In the genomic region with DNA sequence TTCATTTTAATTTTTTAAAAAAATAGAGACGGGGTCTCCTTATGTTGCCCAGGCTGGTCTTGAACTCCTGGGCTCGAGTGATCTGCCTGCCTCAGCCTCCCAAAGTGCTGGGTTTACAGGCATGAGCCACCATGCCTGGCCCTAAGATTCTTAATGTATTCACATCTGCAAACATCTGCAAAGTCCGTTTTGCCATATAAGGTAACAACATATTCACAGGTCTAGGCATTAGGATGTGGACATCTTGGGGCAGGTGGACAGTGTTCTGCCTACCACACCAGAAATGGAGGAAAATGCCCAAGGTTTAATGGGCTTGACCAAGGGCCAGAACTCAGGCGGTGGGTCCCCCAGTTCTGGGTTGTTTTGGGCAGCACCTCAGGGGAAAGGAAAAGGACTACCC, we compare ENCODE assay signal across 2 cellular contexts.
TF ChIP-seq lines count a peak whose summit lies in the region.

No MANE protein-coding gene starts in this region.

TF ChIP-seq in HepG2, 621 proteins besides CTCF, POLR2A, EP300 and RAD21:
- TF ChIP-seq SRF (IDR thresholded peaks at IDR 0.05; ENCODE audit: low read depth, low read length) (peak; percentile 94), ZNF572 (CRISPR knock-in tag; IDR thresholded peaks at IDR 0.05) (no peak)
TF ChIP-seq in HepG2: peak in this region for 1.

TF ChIP-seq in GM12878, 131 proteins besides CTCF, POLR2A, EP300 and RAD21:
- TF ChIP-seq KAT2A (conservative IDR thresholded peaks at IDR 0.05; ENCODE audit: control insufficient read depth, low read depth, low read length), result no peak
- TF ChIP-seq ZNF207 (IDR thresholded peaks at IDR 0.05; ENCODE audit: borderline replicate concordance), result no peak
- 0 out of 4 replicates have a peak, but pooled peaks have one; percentile 20 to 59 for TF ChIP-seq SRF (IDR thresholded peaks at IDR 0.05; ENCODE audit: low read depth in 2 of 2, low read length in 2 of 2)
- TF ChIP-seq, protein P1, sequence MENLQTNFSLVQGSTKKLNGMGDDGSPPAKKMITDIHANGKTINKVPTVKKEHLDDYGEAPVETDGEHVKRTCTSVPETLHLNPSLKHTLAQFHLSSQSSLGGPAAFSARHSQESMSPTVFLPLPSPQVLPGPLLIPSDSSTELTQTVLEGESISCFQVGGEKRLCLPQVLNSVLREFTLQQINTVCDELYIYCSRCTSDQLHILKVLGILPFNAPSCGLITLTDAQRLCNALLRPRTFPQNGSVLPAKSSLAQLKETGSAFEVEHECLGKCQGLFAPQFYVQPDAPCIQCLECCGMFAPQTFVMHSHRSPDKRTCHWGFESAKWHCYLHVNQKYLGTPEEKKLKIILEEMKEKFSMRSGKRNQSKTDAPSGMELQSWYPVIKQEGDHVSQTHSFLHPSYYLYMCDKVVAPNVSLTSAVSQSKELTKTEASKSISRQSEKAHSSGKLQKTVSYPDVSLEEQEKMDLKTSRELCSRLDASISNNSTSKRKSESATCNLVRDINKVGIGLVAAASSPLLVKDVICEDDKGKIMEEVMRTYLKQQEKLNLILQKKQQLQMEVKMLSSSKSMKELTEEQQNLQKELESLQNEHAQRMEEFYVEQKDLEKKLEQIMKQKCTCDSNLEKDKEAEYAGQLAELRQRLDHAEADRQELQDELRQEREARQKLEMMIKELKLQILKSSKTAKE (IDR thresholded peaks at IDR 0.05; ENCODE audit: low read depth, poor library complexity, severe bottlenecking), result no peak
- no peak for TF ChIP-seq SP1 (IDR thresholded peaks at IDR 0.05; ENCODE audit: low read depth, low read length)
